Comparison of ENCODE assay signal across 9 cellular contexts in genomic region chr2:108621689-108622681, GRCh38.
A peak's percentile ranks its signal among the peaks of the same experiment; 100 is the strongest.
DNase-seq lines count a peak whose midpoint lies in the region; ATAC-seq, FAIRE-seq and TF ChIP-seq lines count a peak whose summit lies in the region.
"Had no signal": no experiment of that assay in that cellular context is flagged by ENCODE, and none has a peak within 500 bp of the region (broad histone marks: within the 10 kb centered on the region; RNA-seq: fewer than 3 reads in every experiment).

No MANE protein-coding gene starts in this region.

- peaks cover 28% of the 10 kb centered on the region for H3F3A ChIP-seq in MM.1S (ENCODE audit: insufficient read depth, low read length)

- TF ChIP-seq CTCF in MM.1S (IDR thresholded peaks at IDR 0.05; ENCODE audit: low read length) (no peak), astrocyte (IDR thresholded peaks at IDR 0.05; ENCODE audit: insufficient read depth, low read depth, low read length) (no peak), mesothelial cell of epicardium (IDR thresholded peaks at IDR 0.05; ENCODE audit: unreplicated experiment) (no peak), tibial artery (IDR thresholded peaks at IDR 0.05) (no peak)

- POLR2A ChIA-PET in CD4-positive, alpha-beta memory T cell (lab: Charles Lee; ENCODE audit: partially characterized antibody), result interaction anchor here (1.0 to 25.2 kb wide), 7 partner anchors 5 to 410 kb away, joined by 3 to 704 read pairs (median 8); partner anchors contain the start of genes LIMS1 and RANBP2

- peak overlapping the region; percentile 61 for H3K4me2 ChIP-seq in MM.1S (ENCODE audit: low read depth, low read length)
- H3K4me2 ChIP-seq in astrocyte (ENCODE audit: low read length), result peak overlapping the region; percentile 61

- peak overlapping the region; percentile 91 to 97 (median 92) for H3K4me3 Mint-ChIP-seq in CD4-positive, alpha-beta memory T cell
- H3K4me3 Mint-ChIP-seq in astrocyte (ENCODE audit: unreplicated experiment), result peak overlapping the region; percentile 79
- no peak overlapping the region for H3K4me3 Mint-ChIP-seq in mesothelial cell of epicardium

- H3K9me3 Mint-ChIP-seq in CD4-positive, alpha-beta memory T cell, result no peaks in the 10 kb centered on the region
- no peaks in the 10 kb centered on the region for H3K9me3 Mint-ChIP-seq in astrocyte (ENCODE audit: unreplicated experiment)
- H3K9me3 Mint-ChIP-seq in mesothelial cell of epicardium, result no peaks in the 10 kb centered on the region

- no peak for ATAC-seq in GM19328 (IDR thresholded peaks at IDR 0.05; ENCODE audit: unreplicated experiment)

- peaks cover 0 to 8% of the 10 kb centered on the region in 2 donors for H3K36me3 Mint-ChIP-seq in CD4-positive, alpha-beta memory T cell
- H3K36me3 Mint-ChIP-seq in astrocyte (ENCODE audit: low read depth, unreplicated experiment) (peaks cover 2% of the 10 kb centered on the region), mesothelial cell of epicardium (no peaks in the 10 kb centered on the region)

- H3K79me2 ChIP-seq in MM.1S (ENCODE audit: low read length), result peaks cover 88% of the 10 kb centered on the region
- peaks cover 98% of the 10 kb centered on the region for H3K79me2 ChIP-seq in astrocyte (ENCODE audit: insufficient read depth, low read length)

- peak overlapping the region; percentile 69 for H3K27ac ChIP-seq in CD4-positive, alpha-beta memory T cell (ENCODE audit: low read depth, low read length)
- H3K27ac ChIP-seq in MM.1S (ENCODE audit: low read length) (peak overlapping the region; percentile 82), astrocyte (ENCODE audit: low read depth, low read length) (peak overlapping the region; percentile 12), tibial artery (no peak overlapping the region)
- H3K27ac ChIP-seq: GM23248 had no signal

- intact Hi-C loops in CD4-positive, alpha-beta memory T cell (cut with micrococcal nuclease), result loop anchor here (1.0 to 10.0 kb wide), 8 partner anchors 9 to 410 kb away; partner anchors contain the start of genes GCC2 and LIMS1
- intact Hi-C loops in tibial artery (cut with DNase I; ENCODE audit: low total_unique reads), result no loop called here

- H3K27me3 Mint-ChIP-seq in CD4-positive, alpha-beta memory T cell, result no peaks in the 10 kb centered on the region
- H3K27me3 Mint-ChIP-seq in astrocyte (ENCODE audit: low read depth, unreplicated experiment) (no peaks in the 10 kb centered on the region), mesothelial cell of epicardium (ENCODE audit: low read depth) (no peaks in the 10 kb centered on the region)

- H3K4me1 Mint-ChIP-seq in CD4-positive, alpha-beta memory T cell, result peaks cover 49 to 88% (median 65%) of the 10 kb centered on the region in 4 donors
- peaks cover 70% of the 10 kb centered on the region for H3K4me1 Mint-ChIP-seq in astrocyte (ENCODE audit: low read depth, unreplicated experiment)
- H3K4me1 Mint-ChIP-seq in mesothelial cell of epicardium, result peaks cover 54% of the 10 kb centered on the region

- no peaks in the 10 kb centered on the region for H3K9me3 ChIP-seq in CD4-positive, alpha-beta memory T cell (ENCODE audit: control insufficient read depth in 1 of 2, low read length in 2 of 2)
- no peaks in the 10 kb centered on the region for H3K9me3 ChIP-seq in MM.1S (replicated peaks; ENCODE audit: insufficient read depth, low read length)
- no peaks in the 10 kb centered on the region for H3K9me3 ChIP-seq in astrocyte (ENCODE audit: insufficient read depth, low read depth, low read length)
- H3K9me3 ChIP-seq in tibial artery, result no peaks in the 10 kb centered on the region

- H3K9ac ChIP-seq in MM.1S (ENCODE audit: low read length), result peak overlapping the region; percentile 52
- H3K9ac ChIP-seq in astrocyte (ENCODE audit: low read length), result no peak overlapping the region
- H3K9ac ChIP-seq: GM23248 had no signal

- H3K4me1 ChIP-seq in CD4-positive, alpha-beta memory T cell (ENCODE audit: insufficient read depth, low read length), result peaks cover 88% of the 10 kb centered on the region
- H3K4me1 ChIP-seq in MM.1S (ENCODE audit: low read length), result peaks cover 30% of the 10 kb centered on the region
- H3K4me1 ChIP-seq in astrocyte (ENCODE audit: insufficient read depth, low read length), result peaks cover 24% of the 10 kb centered on the region
- peaks cover 0 to 55% (median 32%) of the 10 kb centered on the region in 4 donors for H3K4me1 ChIP-seq in tibial artery

- no peaks in the 10 kb centered on the region for H3K27me3 ChIP-seq in CD4-positive, alpha-beta memory T cell (ENCODE audit: insufficient read depth, low read length)
- H3K27me3 ChIP-seq in MM.1S (replicated peaks; ENCODE audit: insufficient read depth, low read length) (no peaks in the 10 kb centered on the region), astrocyte (ENCODE audit: insufficient read depth, low read length) (no peaks in the 10 kb centered on the region), tibial artery (no peaks in the 10 kb centered on the region)

- CTCF ChIA-PET in CD4-positive, alpha-beta memory T cell (lab: Charles Lee; ENCODE audit: partially characterized antibody), result interaction anchor here (0.7 to 24.8 kb wide), 7 partner anchors 7 to 140 kb away, joined by 3 to 545 read pairs (median 11); no protein-coding TSS in a partner anchor

- H3K36me3 ChIP-seq in CD4-positive, alpha-beta memory T cell (ENCODE audit: insufficient read depth, low read length), result no peaks in the 10 kb centered on the region
- H3K36me3 ChIP-seq in MM.1S (replicated peaks; ENCODE audit: insufficient read depth, low read length), result no peaks in the 10 kb centered on the region
- no peaks in the 10 kb centered on the region for H3K36me3 ChIP-seq in astrocyte (ENCODE audit: insufficient read depth, low read length)
- no peaks in the 10 kb centered on the region for H3K36me3 ChIP-seq in tibial artery

- H2AFZ ChIP-seq in MM.1S (ENCODE audit: low read length) (no peak overlapping the region), astrocyte (ENCODE audit: low read depth, low read length) (no peak overlapping the region)
- H2AFZ ChIP-seq: GM23248 had no signal

- H3K4me3 ChIP-seq in CD4-positive, alpha-beta memory T cell (ENCODE audit: low read length in 2 of 2), result peak overlapping the region; percentile 65 to 86
- H3K4me3 ChIP-seq in MM.1S (ENCODE audit: low read length) (peak overlapping the region; percentile 51), astrocyte (ENCODE audit: insufficient read depth, low read depth, low read length) (no peak overlapping the region), tibial artery (no peak overlapping the region)
- H3K4me3 ChIP-seq: GM23248 had no signal

- H3K9me2 ChIP-seq in MM.1S (replicated peaks; ENCODE audit: insufficient read depth, low read length), result no peaks in the 10 kb centered on the region

- peak in 1 of 5 donors; percentile 63 for DNase-seq in CD4-positive, alpha-beta memory T cell
- DNase-seq in MM.1S (no peak), astrocyte (ENCODE audit: low read depth) (no peak), mesothelial cell of epicardium (ENCODE audit: low spot score in 2 of 2, unreplicated experiment in 2 of 2) (no peak), tibial artery (no peak), NCI-H1417 treated with DMSO at 0.1 percent for 48 hours (lab: John Stamatoyannopoulos, UW) (no peak)
- no peak for DNase-seq in activated CD8-positive, alpha-beta memory T cell treated with anti-CD3 and anti-CD28 coated beads, Interleukin-2, amount 50 U/mL, for 4 hours

- 0 out of 2 replicates have a peak, but pooled peaks cover 3% of the 10 kb centered on the region for H4K20me1 ChIP-seq in MM.1S (ENCODE audit: insufficient read depth, low read length)
- H4K20me1 ChIP-seq in astrocyte (ENCODE audit: insufficient read depth, low read length), result peaks cover 65% of the 10 kb centered on the region

- peak overlapping the region; percentile 91 to 98 (median 96) for H3K27ac Mint-ChIP-seq in CD4-positive, alpha-beta memory T cell
- H3K27ac Mint-ChIP-seq in astrocyte (ENCODE audit: unreplicated experiment) (peak overlapping the region; percentile 85), mesothelial cell of epicardium (peak overlapping the region; percentile 1)

- no peak for FAIRE-seq in astrocyte (lab: Jason Lieb, UNC)

Comparison
In these comparisons a context has a peak if more than half of its experiments do, and no peak if none do; other contexts are left out.
1. H3K27ac ChIP-seq: peak in CD4-positive, alpha-beta memory T cell (single experiment), MM.1S (single experiment) and astrocyte (single experiment); none in tibial artery (0 of 2).
2. H3K4me3 ChIP-seq: peak in CD4-positive, alpha-beta memory T cell (2 of 2) and MM.1S (single experiment); none in astrocyte (single experiment) and tibial artery (0 of 2).
3. H3K27ac Mint-ChIP-seq: peak in every context shown above with its lines; median percentile 96 in CD4-positive, alpha-beta memory T cell; 85 in astrocyte; 1 in mesothelial cell of epicardium.